ENCODE assay signal across 23 cellular contexts in the genomic region with DNA sequence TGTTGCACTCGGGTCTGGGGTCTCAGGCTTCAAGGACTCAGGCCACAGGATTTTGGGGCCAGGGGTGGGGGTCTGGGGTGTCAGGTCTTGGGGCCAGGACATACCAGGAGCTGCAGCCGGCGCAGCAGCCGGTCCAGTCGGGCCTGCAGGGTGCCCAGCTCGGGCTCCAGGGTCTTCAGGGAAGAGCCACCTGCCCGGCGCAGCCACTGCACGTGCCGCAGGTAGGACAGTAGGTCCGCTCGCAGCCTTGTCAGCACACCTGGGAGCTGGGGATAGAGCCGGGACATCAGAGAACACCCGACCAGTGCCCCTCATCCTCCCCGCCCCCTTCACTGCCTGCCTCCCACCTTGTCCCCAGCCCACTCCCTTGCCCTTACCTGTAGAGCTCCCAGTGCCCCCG. TPM values are rescaled to one million over a fixed set of nuclear protein-coding genes. Genes with fewer than 3 reads are reported as not detected.
DNase-seq lines count a peak whose midpoint lies in the region; FAIRE-seq and TF ChIP-seq lines count a peak whose summit lies in the region.
"Had no signal": no experiment of that assay in that cellular context is flagged by ENCODE, and none has a peak within 500 bp of the region (broad histone marks: within the 10 kb centered on the region; RNA-seq: fewer than 3 reads in every experiment).

No MANE protein-coding gene starts in this region.

- H3K36me3 ChIP-seq in HEK293 (ENCODE audit: control insufficient read depth in 2 of 2, insufficient read depth in 1 of 2, low read length in 2 of 2) (no peaks in the 10 kb centered on the region), mesodermal cell (ENCODE audit: control insufficient read depth, insufficient read depth, low read length) (peaks cover 40% of the 10 kb centered on the region), thyroid gland (no peaks in the 10 kb centered on the region)
- H3K36me3 ChIP-seq: BE2C had no signal

- H3K4me3 Mint-ChIP-seq in CD14-positive monocyte = peak overlapping the region in 1 of 2 donors; percentile 75

- intact Hi-C loops in thyroid gland (cut with DNase I) (no loop called here), CD14-positive monocyte (cut with micrococcal nuclease) (no loop called here)

- H3K4me1 ChIP-seq in HEK293 (ENCODE audit: control insufficient read depth, insufficient read depth, low read length) = peaks cover 5% of the 10 kb centered on the region; the same call in 1 of the 2 replicates
- H3K4me1 ChIP-seq in mesodermal cell (ENCODE audit: control insufficient read depth, insufficient read depth, low read length, poor library complexity, severe bottlenecking) = peaks cover 24% of the 10 kb centered on the region
- peaks cover 0 to 15% of the 10 kb centered on the region in 2 donors for H3K4me1 ChIP-seq in thyroid gland

- H3K9me3 Mint-ChIP-seq in CD14-positive monocyte = peaks cover 0 to 24% (median 6%) of the 10 kb centered on the region in 7 donors

- peaks cover 44 to 65% (median 58%) of the 10 kb centered on the region in 3 donors for H3K27me3 Mint-ChIP-seq in CD14-positive monocyte (ENCODE audit: low read depth in 3 of 3)

- POLR2A ChIA-PET in AG04450 (lab: Yijun Ruan, JAX) (interaction anchor here (0.5 to 3.0 kb wide), 6 partner anchors 16 to 210 kb away, joined by 3 to 27 read pairs (median 12); partner anchors contain the start of genes KMT5C, TMEM238, TNNI3 and UBE2S), HEK293 (lab: Yijun Ruan, JAX) (interaction anchor here (0.6 to 2.8 kb wide), 7 partner anchors 20 to 40 kb away, joined by 3 to 20 read pairs (median 4); partner anchors contain the start of genes KMT5C and UBE2S)

- peak overlapping the region; percentile 62 for H3K4me3 ChIP-seq in AG04450 (ENCODE audit: low read depth, low read length)
- H3K4me3 ChIP-seq in HEK293 (ENCODE audit: low read depth, low read length) = no peak overlapping the region
- peak overlapping the region; percentile 86; the same call in 1 of the 2 replicates for H3K4me3 ChIP-seq in WI38 (ENCODE audit: low read depth, low read length)
- peak overlapping the region; percentile 69 for H3K4me3 ChIP-seq in mesodermal cell (ENCODE audit: extremely low read depth, insufficient read depth, low read length, poor library complexity, severe bottlenecking)
- no peak overlapping the region for H3K4me3 ChIP-seq in thyroid gland (replicated peaks in 1 of 3)
- H3K4me3 ChIP-seq: GM12878 had no signal

- no peak overlapping the region for H3K27ac Mint-ChIP-seq in CD14-positive monocyte
- H3K27ac Mint-ChIP-seq: CD4-positive, alpha-beta memory T cell had no signal

- peaks cover 0 to 4% of the 10 kb centered on the region in 2 donors for H3K36me3 Mint-ChIP-seq in CD14-positive monocyte
- H3K36me3 Mint-ChIP-seq: CD4-positive, alpha-beta memory T cell had no signal

- H3K27me3 ChIP-seq in AG04450 (ENCODE audit: control insufficient read depth, insufficient read depth, low read length) (no peaks in the 10 kb centered on the region), thyroid gland (peaks cover 27% of the 10 kb centered on the region)

- CTCF ChIA-PET in AG04450 (lab: Charles Lee) (no interaction called here), HEK293 (lab: Yijun Ruan, JAX) (interaction anchor here (0.8 to 1.6 kb wide), 3 partner anchors 20 to 61 kb away, joined by 3 to 5 read pairs (median 3); partner anchors contain the start of gene KMT5C)

- no peak for FAIRE-seq in urothelium cell line (lab: Jason Lieb, UNC)
- FAIRE-seq: GM12878, GM19239 had no signal

- H3K4me1 Mint-ChIP-seq in CD14-positive monocyte = peaks cover 5% of the 10 kb centered on the region

- TF ChIP-seq CTCF in AG04450 (IDR thresholded peaks at IDR 0.05; ENCODE audit: low read depth, low read length) (no peak), HEK293 (tag by site-specific recombination; IDR thresholded peaks at IDR 0.05) (no peak), WI38 (IDR thresholded peaks at IDR 0.05; ENCODE audit: low read depth, low read length) (no peak), thyroid gland (IDR thresholded peaks at IDR 0.05) (no peak), CD14-positive monocyte (IDR thresholded peaks at IDR 0.05) (no peak)

- TF ChIP-seq POLR2A in thyroid gland (IDR thresholded peaks at IDR 0.05) = no peak

- WGBS in mesodermal cell (ENCODE audit: insufficient coverage in 2 of 2), 2 experiments = 88 to 96% methylated on average over 12 to 16 of the region's 16 CpGs
- 85 to 90% methylated on average over 2 to 7 of the region's 16 CpGs for WGBS in thyroid gland, 2 donors

- H3K9me3 ChIP-seq in AG04450 (ENCODE audit: control insufficient read depth, insufficient read depth, low read length) (no peaks in the 10 kb centered on the region; the same call in 1 of the 2 replicates), HEK293 (ENCODE audit: control insufficient read depth, insufficient read depth, low read depth, low read length) (no peaks in the 10 kb centered on the region), mesodermal cell (ENCODE audit: control insufficient read depth, low read length) (no peaks in the 10 kb centered on the region), thyroid gland (no peaks in the 10 kb centered on the region)
- H3K9me3 ChIP-seq: BE2C had no signal

- peak overlapping the region; percentile 75 for H3K27ac ChIP-seq in AG04450 (ENCODE audit: low read depth, low read length)
- no peak overlapping the region for H3K27ac ChIP-seq in HEK293 (ENCODE audit: extremely low read depth, low read depth, low read length)
- no peak overlapping the region for H3K27ac ChIP-seq in mesodermal cell (ENCODE audit: low read depth, low read length, severe bottlenecking)
- H3K27ac ChIP-seq in thyroid gland = no peak overlapping the region

- DNase-seq in AG04450 (ENCODE audit: low read depth, low spot score) (no peak), thyroid gland (no peak), urothelium cell line (ENCODE audit: low spot score) (no peak), CD14-positive monocyte (ENCODE audit: low spot score) (no peak)
- DNase-seq: ACHN; BE2C; CD4-positive, alpha-beta memory T cell; DMS153; EL; GOT3; KG1; NCI-H1694 treated with DMSO at 0.1 percent for 48 hours; NCI-H510A; NCI-H748 treated with DMSO at 0.1 percent for 48 hours; NK-92 treated with Interleukin-12 subunit alpha and Interleukin-12 subunit beta, amount 100 ng/mL, for 24 hours; SW 1271 had no signal

TF ChIP-seq in HEK293, 187 proteins besides CTCF, POLR2A, EP300 and RAD21:
- peak; percentile 35; the same call in 1 of the 2 replicates for TF ChIP-seq SCRT2 (tag by site-specific recombination; IDR thresholded peaks at IDR 0.05)
- TF ChIP-seq ZNF280D (tag by site-specific recombination; IDR thresholded peaks at IDR 0.05) = no peak

RNA-seq across cellular contexts. Expression of gene IL11, which starts 2.2 kb away (rescaled TPM):
- polyA plus RNA-seq in AG04450 (2011; rRNA removed) = 14.8 and 19.9 TPM in 2 replicates
- polyA minus RNA-seq in AG04450 (2011; rRNA and poly(A)+ RNA removed) = 9.2 and 10.4 TPM in 2 replicates
- polyA plus RNA-seq in mesodermal cell (2013, experiment 1 of 2) = 33.4 TPM
- polyA plus RNA-seq in mesodermal cell (2013, experiment 2 of 2) = 27.1 TPM
- total RNA-seq in thyroid gland = not detected
- not detected for polyA plus RNA-seq in CD14-positive monocyte
- polyA plus RNA-seq: CD4-positive, alpha-beta memory T cell; GM12878 had no signal

RNA-seq across cellular contexts. Expression of gene GARIN5B, which starts 5.0 kb away (rescaled TPM):
- polyA plus RNA-seq in AG04450 (2011; rRNA removed) (not detected in 2 replicates), CD14-positive monocyte (not detected)
- not detected in 2 replicates for polyA minus RNA-seq in AG04450 (2011; rRNA and poly(A)+ RNA removed)
- 0.44 TPM for polyA plus RNA-seq in mesodermal cell (2013, experiment 1 of 2)
- 0.20 TPM for polyA plus RNA-seq in mesodermal cell (2013, experiment 2 of 2)
- total RNA-seq in thyroid gland = not detected
- total RNA-seq: CD4-positive, alpha-beta memory T cell; GM12878; OCI-LY7; RPMI7951 had no signal
- polyA plus RNA-seq: CD4-positive, alpha-beta memory T cell; GM12878 had no signal

RNA-seq across cellular contexts. Expression of gene TMEM190, which starts 8.5 kb away (rescaled TPM):
- polyA plus RNA-seq in AG04450 (2011; rRNA removed) (0.32 and 0.50 TPM in 2 replicates), CD14-positive monocyte (not detected)
- polyA minus RNA-seq in AG04450 (2011; rRNA and poly(A)+ RNA removed) = not detected in 2 replicates
- 1.8 TPM for polyA plus RNA-seq in mesodermal cell (2013, experiment 1 of 2)
- polyA plus RNA-seq in mesodermal cell (2013, experiment 2 of 2) = 3.9 TPM
- total RNA-seq in thyroid gland = not detected
- total RNA-seq: CD4-positive, alpha-beta memory T cell; GM12878; OCI-LY7; RPMI7951 had no signal
- polyA plus RNA-seq: CD4-positive, alpha-beta memory T cell; GM12878 had no signal

RNA-seq across cellular contexts. Expression of gene COX6B2, which starts 13.6 kb away (rescaled TPM):
- polyA plus RNA-seq in AG04450 (2011; rRNA removed) (0.16 and 0.19 TPM in 2 replicates), CD14-positive monocyte (not detected)
- 0.23 TPM in 1 of 2 replicates, not detected in the other for polyA minus RNA-seq in AG04450 (2011; rRNA and poly(A)+ RNA removed)
- 5.6 TPM for polyA plus RNA-seq in mesodermal cell (2013, experiment 1 of 2)
- polyA plus RNA-seq in mesodermal cell (2013, experiment 2 of 2) = 1.2 TPM
- under 1 TPM in 1 of 4 donors, not detected in 3; 0.94 TPM for total RNA-seq in thyroid gland
- total RNA-seq: GM12878, OCI-LY7, RPMI7951 had no signal
- polyA plus RNA-seq: CD4-positive, alpha-beta memory T cell had no signal

RNA-seq across cellular contexts. Expression of gene TMEM238, which starts 16.0 kb away (rescaled TPM):
- polyA plus RNA-seq in AG04450 (2011; rRNA removed) = not detected in 2 replicates
- not detected in 2 replicates for polyA minus RNA-seq in AG04450 (2011; rRNA and poly(A)+ RNA removed)
- polyA plus RNA-seq in mesodermal cell (2013, experiment 1 of 2) = not detected
- polyA plus RNA-seq in mesodermal cell (2013, experiment 2 of 2) = not detected
- 10 to 100 TPM in 3 of 4 donors, 1 to 10 TPM in 1; 6.3 to 73.5 (median 31.2) TPM for total RNA-seq in thyroid gland
- not detected for polyA plus RNA-seq in CD14-positive monocyte
- total RNA-seq: RPMI7951 had no signal

Comparison
In these comparisons a context has a peak if more than half of its experiments do, and no peak if none do; other contexts are left out.
1. H3K4me3 ChIP-seq: peak in AG04450 (single experiment), WI38 (single experiment) and mesodermal cell (single experiment); none in HEK293 (single experiment) and thyroid gland (0 of 3).
2. RNA of gene IL11, which starts 2.2 kb away (polyA plus RNA-seq): 14.8 to 19.9 TPM in AG04450; not detected in CD14-positive monocyte; every median in the first group is over 10 times any median in the second.